ENCODE assay signal across 8 cellular contexts in the genomic region with DNA sequence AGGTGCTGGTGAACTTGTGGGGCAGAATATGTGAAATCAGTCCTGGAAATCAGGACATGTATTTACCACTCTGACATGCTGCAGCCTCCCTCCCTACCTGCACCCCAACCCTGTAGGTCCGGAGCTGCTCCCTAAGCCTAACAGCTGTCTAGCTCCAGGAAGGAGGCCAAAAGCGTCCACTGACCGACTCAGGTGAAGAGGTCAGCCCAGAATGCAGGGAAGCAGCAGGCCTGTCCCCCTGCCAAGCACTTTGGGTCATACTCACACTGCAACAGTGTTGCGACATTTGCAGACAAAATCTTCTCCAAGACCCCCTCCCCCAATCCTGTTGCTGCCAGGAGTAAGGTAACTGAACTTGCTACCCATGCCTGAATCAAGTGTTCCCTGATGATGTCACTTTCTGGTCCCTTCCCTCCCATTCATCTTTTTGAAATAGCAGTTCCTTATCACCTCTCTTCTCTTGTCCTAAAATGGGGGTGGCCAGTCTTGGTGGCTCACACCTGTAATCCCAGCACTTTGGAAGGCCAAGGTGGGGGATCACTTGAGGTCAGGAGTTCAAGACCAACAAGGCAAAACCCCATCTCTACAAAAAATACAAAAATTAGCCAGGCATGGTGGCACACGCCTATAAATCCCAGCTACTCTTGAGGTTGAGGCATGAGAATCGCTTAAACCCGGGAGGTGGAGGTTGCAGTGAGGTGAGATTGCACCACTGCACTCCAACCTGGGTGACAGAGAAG. TPM values are rescaled to one million over a fixed set of nuclear protein-coding genes. Genes with fewer than 3 reads are reported as not detected.
DNase-seq lines count a peak whose midpoint lies in the region; ATAC-seq, FAIRE-seq and TF ChIP-seq lines count a peak whose summit lies in the region.

No MANE protein-coding gene starts in this region.

- H4K20me1 ChIP-seq in KMS-11 (ENCODE audit: insufficient read depth): peaks cover 8% of the 10 kb centered on the region; the same call in 1 of the 2 replicates

- H3K4me2 ChIP-seq in A549 (peak overlapping the region; percentile 91), KMS-11 (peak overlapping the region; percentile 64; the same call in 1 of the 2 replicates)

- no peak for TF ChIP-seq EP300 in A549 (IDR thresholded peaks at IDR 0.05)

- H3K27ac ChIP-seq in A549 (peak overlapping the region; percentile 93 to 95), KMS-11 (no peak overlapping the region)

- no peak overlapping the region for H3K9ac ChIP-seq in KMS-11

- WGBS in A549 (ENCODE audit: missing lambda C conversion rate): 74% methylated on average over 7 of the region's 7 CpGs

- DNase-seq in A549 (ENCODE audit: low read depth in 1 of 2, low spot score in 1 of 2) (peak in 1 of 2 experiments; percentile 49), bronchial epithelial cell (ENCODE audit: low read depth) (peak; percentile 27), mucosa of descending colon (peak in 1 of 3 donors; percentile 46), NCI-H1092 treated with DMSO at 0.1 percent for 48 hours (lab: John Stamatoyannopoulos, UW) (no peak), DMS114 treated with DMSO at 0.1 percent for 48 hours (lab: John Stamatoyannopoulos, UW; ENCODE audit: unreplicated experiment) (no peak), middle frontal gyrus (ENCODE audit: extremely low spot score, low spot score) (no peak), UCSD-AML1 (lab: John Stamatoyannopoulos, UW; ENCODE audit: unreplicated experiment) (no peak)

- intact Hi-C loops in mucosa of descending colon (cut with DNase I, micrococcal nuclease): no loop called here

- H3K4me1 ChIP-seq in A549 (peaks cover 38% of the 10 kb centered on the region), KMS-11 (ENCODE audit: low read depth, poor library complexity, severe bottlenecking) (peaks cover 28% of the 10 kb centered on the region), mucosa of descending colon (ENCODE audit: low read depth) (peaks cover 19% of the 10 kb centered on the region)

- CTCF ChIA-PET in A549 (lab: Yijun Ruan, JAX): interaction anchor here (0.7 to 2.7 kb wide), 6 partner anchors 10 to 134 kb away, joined by 3 to 17 read pairs (median 4); a partner anchor contains a TSS

- 0 out of 2 replicates have a peak overlapping the region, but pooled peaks have one; percentile 79 for H2AFZ ChIP-seq in KMS-11 (ENCODE audit: low read depth)

- TF ChIP-seq RAD21 in A549 (conservative IDR thresholded peaks at IDR 0.05 in 1 of 2, IDR thresholded peaks at IDR 0.05 in 1 of 2): no peak

- TF ChIP-seq CTCF in A549 (IDR thresholded peaks at IDR 0.05) (no peak), KMS-11 (conservative IDR thresholded peaks at IDR 0.05; ENCODE audit: low read depth, low read length) (no peak), bronchial epithelial cell (IDR thresholded peaks at IDR 0.05; ENCODE audit: insufficient read depth, low read length, severe bottlenecking) (no peak), mucosa of descending colon (IDR thresholded peaks at IDR 0.05) (no peak)

- H3K9me3 ChIP-seq in A549: no peaks in the 10 kb centered on the region
- H3K9me3 ChIP-seq in mucosa of descending colon: no peaks in the 10 kb centered on the region

- H3K79me2 ChIP-seq in KMS-11 (ENCODE audit: insufficient read depth, low read depth): peaks cover 39% of the 10 kb centered on the region

- no peak for TF ChIP-seq POLR2A in A549 (IDR thresholded peaks at IDR 0.05; ENCODE audit: low read length)

- H3K4me3 ChIP-seq in A549: peak overlapping the region; percentile 94
- no peak overlapping the region for H3K4me3 ChIP-seq in KMS-11 (IDR thresholded peaks at IDR 0.05; ENCODE audit: insufficient read depth, low read depth, low read length)
- no peak overlapping the region for H3K4me3 ChIP-seq in bronchial epithelial cell (ENCODE audit: low read depth, low read length)
- H3K4me3 ChIP-seq in mucosa of descending colon: peak overlapping the region; percentile 77

- POLR2A ChIA-PET in A549 (lab: Yijun Ruan, JAX): interaction anchor here (0.6 to 4.2 kb wide), 5 partner anchors 11 to 109 kb away, joined by 3 to 47 read pairs (median 4); a partner anchor contains a TSS

- H3K27me3 ChIP-seq in KMS-11 (ENCODE audit: insufficient read depth, low read depth): no peaks in the 10 kb centered on the region
- no peaks in the 10 kb centered on the region for H3K27me3 ChIP-seq in bronchial epithelial cell (ENCODE audit: control insufficient read depth, insufficient read depth, low read length)

- H3K36me3 ChIP-seq in KMS-11 (ENCODE audit: insufficient read depth) (no peaks in the 10 kb centered on the region), bronchial epithelial cell (ENCODE audit: control insufficient read depth, insufficient read depth, low read length) (no peaks in the 10 kb centered on the region), mucosa of descending colon (ENCODE audit: low read depth) (no peaks in the 10 kb centered on the region)

- ATAC-seq in A549 (peak in 1 of 2 experiments; percentile 0; a peak in 1 of 6 replicates), mucosa of descending colon (no peak)

- FAIRE-seq in A549 (lab: Jason Lieb, UNC): no peak
- FAIRE-seq in bronchial epithelial cell (lab: Jason Lieb, UNC): no peak

TF ChIP-seq in A549, 52 proteins besides CTCF, POLR2A, EP300 and RAD21:
- TF ChIP-seq FOSB (CRISPR knock-in tag; IDR thresholded peaks at IDR 0.05) (no peak), CEBPB (IDR thresholded peaks at IDR 0.05) (peak; percentile 78 to 90; a peak in 3 of 4 replicates)
- TF ChIP-seq, protein P1, sequence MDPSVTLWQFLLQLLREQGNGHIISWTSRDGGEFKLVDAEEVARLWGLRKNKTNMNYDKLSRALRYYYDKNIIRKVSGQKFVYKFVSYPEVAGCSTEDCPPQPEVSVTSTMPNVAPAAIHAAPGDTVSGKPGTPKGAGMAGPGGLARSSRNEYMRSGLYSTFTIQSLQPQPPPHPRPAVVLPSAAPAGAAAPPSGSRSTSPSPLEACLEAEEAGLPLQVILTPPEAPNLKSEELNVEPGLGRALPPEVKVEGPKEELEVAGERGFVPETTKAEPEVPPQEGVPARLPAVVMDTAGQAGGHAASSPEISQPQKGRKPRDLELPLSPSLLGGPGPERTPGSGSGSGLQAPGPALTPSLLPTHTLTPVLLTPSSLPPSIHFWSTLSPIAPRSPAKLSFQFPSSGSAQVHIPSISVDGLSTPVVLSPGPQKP (IDR thresholded peaks at IDR 0.05; ENCODE audit: low read depth, low read length): no peak

RNA-seq across cellular contexts. Expression of a gene that starts 1.3 kb away (rescaled TPM):
- polyA plus RNA-seq in A549 (2011; rRNA removed) (367 and 376 TPM in 2 replicates), A549 (2017; fragmentation: RNase III; extraction: RNeasy Plus Mini Kit Qiagen cat#74134 plus additional on column Dnase treatment) (337 to 355 TPM (median 344 TPM) in 3 replicates)
- polyA plus RNA-seq in A549 (2012; cell fraction: cytosol; rRNA removed): 262 and 313 TPM in 2 replicates
- 414 and 459 TPM in 2 replicates for polyA plus RNA-seq in A549 (2012; cell fraction: nucleus; rRNA removed)
- 672 and 786 TPM in 2 replicates for polyA minus RNA-seq in A549 (2011; rRNA and poly(A)+ RNA removed)
- total RNA-seq in bronchial epithelial cell (78.5 and 121 TPM in 2 replicates), mucosa of descending colon (10 to 100 TPM; 80.3 to 95.2 (median 81.5) TPM)

RNA-seq across cellular contexts. Expression of a gene that starts 10.4 kb away (rescaled TPM):
- polyA plus RNA-seq in A549 (2011; rRNA removed): 2.0 and 2.3 TPM in 2 replicates
- 0.47 and 0.56 TPM in 2 replicates for polyA plus RNA-seq in A549 (2012; cell fraction: cytosol; rRNA removed)
- 0.64 and 0.80 TPM in 2 replicates for polyA plus RNA-seq in A549 (2012; cell fraction: nucleus; rRNA removed)
- 2.2 to 2.5 TPM (median 2.3 TPM) in 3 replicates for polyA plus RNA-seq in A549 (2017; fragmentation: RNase III; extraction: RNeasy Plus Mini Kit Qiagen cat#74134 plus additional on column Dnase treatment)
- polyA minus RNA-seq in A549 (2011; rRNA and poly(A)+ RNA removed): 2.8 TPM in 2 replicates
- 0.13 and 0.26 TPM in 2 replicates for total RNA-seq in bronchial epithelial cell
- 1 to 10 TPM in 1 of 3 donors, under 1 TPM in 1, not detected in 1; 0.34 to 2.1 TPM for total RNA-seq in mucosa of descending colon

RNA-seq across cellular contexts. Expression of a gene that starts 46.6 kb away (rescaled TPM):
- polyA plus RNA-seq in A549 (2011; rRNA removed): 38.6 and 49.8 TPM in 2 replicates
- polyA plus RNA-seq in A549 (2012; cell fraction: cytosol; rRNA removed): 42.8 and 51.2 TPM in 2 replicates
- polyA plus RNA-seq in A549 (2012; cell fraction: nucleus; rRNA removed): 57.8 and 66.7 TPM in 2 replicates
- 113 to 118 TPM (median 116 TPM) in 3 replicates for polyA plus RNA-seq in A549 (2017; fragmentation: RNase III; extraction: RNeasy Plus Mini Kit Qiagen cat#74134 plus additional on column Dnase treatment)
- polyA minus RNA-seq in A549 (2011; rRNA and poly(A)+ RNA removed): 133 and 161 TPM in 2 replicates
- total RNA-seq in bronchial epithelial cell: 16.3 and 32.4 TPM in 2 replicates
- total RNA-seq in mucosa of descending colon: 10 to 100 TPM; 44.1 to 88.0 (median 51.6) TPM

RNA-seq across cellular contexts. Expression of a gene that starts 54.8 kb away (rescaled TPM):
- 12.7 and 13.7 TPM in 2 replicates for polyA plus RNA-seq in A549 (2011; rRNA removed)
- 3.3 and 4.2 TPM in 2 replicates for polyA plus RNA-seq in A549 (2012; cell fraction: cytosol; rRNA removed)
- polyA plus RNA-seq in A549 (2012; cell fraction: nucleus; rRNA removed): 2.4 and 2.8 TPM in 2 replicates
- polyA plus RNA-seq in A549 (2017; fragmentation: RNase III; extraction: RNeasy Plus Mini Kit Qiagen cat#74134 plus additional on column Dnase treatment): 3.1 to 3.8 TPM (median 3.8 TPM) in 3 replicates
- polyA minus RNA-seq in A549 (2011; rRNA and poly(A)+ RNA removed): 36.7 and 42.0 TPM in 2 replicates
- total RNA-seq in bronchial epithelial cell: 31.0 and 33.2 TPM in 2 replicates
- 10 to 100 TPM in 1 of 3 donors, 1 to 10 TPM in 2; 7.6 to 14.7 (median 8.5) TPM for total RNA-seq in mucosa of descending colon

Comparison
In these comparisons a context has a peak if more than half of its experiments do, and no peak if none do; other contexts are left out.
1. H3K4me3 ChIP-seq: peak in A549 (single experiment) and mucosa of descending colon (single experiment); none in KMS-11 (single experiment) and bronchial epithelial cell (single experiment).